In genomic region chr6:107916961-107917360, GRCh38 we compare ENCODE assay signal across 1 cellular context.
A peak's percentile ranks its signal among the peaks of the same experiment; 100 is the strongest.
TF ChIP-seq lines count a peak whose summit lies in the region.

No MANE protein-coding gene starts in this region.

TF ChIP-seq in HepG2, 621 proteins besides CTCF, POLR2A, EP300 and RAD21:
- peak; percentile 91 for TF ChIP-seq ZNF761 (CRISPR knock-in tag; conservative IDR thresholded peaks at IDR 0.05)
